ENCODE assay signal across 12 cellular contexts in the genomic region with DNA sequence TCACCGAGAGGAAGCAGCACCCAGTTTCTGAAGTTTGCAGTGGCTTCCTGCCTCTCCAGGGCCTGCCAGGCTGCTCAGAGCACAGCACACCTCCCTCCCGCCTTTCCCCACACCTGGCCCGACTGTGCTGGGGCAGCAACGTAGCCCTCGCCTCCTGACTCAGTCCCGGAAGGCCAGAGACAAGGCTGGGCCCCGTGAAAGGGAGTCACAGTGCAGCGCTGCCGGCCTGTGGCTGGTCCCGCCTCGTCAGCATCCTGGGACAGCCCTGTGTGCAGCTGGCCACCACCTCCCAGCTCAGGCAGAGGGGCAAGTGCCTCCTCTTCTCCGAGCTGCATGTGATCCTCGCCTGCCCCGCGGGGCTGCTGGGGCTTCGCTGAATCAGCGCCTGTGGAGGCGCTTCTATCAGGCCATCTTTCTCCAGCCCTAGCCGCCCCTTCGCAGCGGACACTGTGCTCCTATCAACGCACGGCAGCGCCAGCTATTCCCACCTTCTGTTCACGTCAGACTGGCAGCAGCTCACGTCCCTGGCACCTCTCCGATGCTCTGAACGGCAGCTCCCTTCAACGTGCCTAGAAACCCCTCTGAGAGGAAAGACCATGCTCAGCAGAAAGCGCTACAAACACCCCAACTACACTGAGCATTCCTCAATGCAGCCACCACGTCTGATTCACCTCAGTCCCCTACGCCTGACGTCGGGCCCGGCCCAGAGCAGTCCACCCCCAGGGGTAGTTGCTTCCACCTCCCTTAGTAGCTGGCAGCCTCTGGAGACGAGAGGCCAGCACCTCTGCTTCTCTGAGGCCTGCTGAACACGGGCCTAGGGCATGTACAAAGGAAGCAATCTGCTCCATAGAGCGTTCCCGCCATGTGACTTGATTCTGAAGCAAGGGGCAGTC.
DNase-seq lines count a peak whose midpoint lies in the region; ATAC-seq and TF ChIP-seq lines count a peak whose summit lies in the region.
"Had no signal": no experiment of that assay in that cellular context is flagged by ENCODE, and none has a peak within 500 bp of the region (broad histone marks: within the 10 kb centered on the region; RNA-seq: fewer than 3 reads in every experiment).

No MANE protein-coding gene starts in this region.

- H3K36me3 ChIP-seq in body of pancreas (replicated peaks in 1 of 2; ENCODE audit: insufficient read depth in 1 of 2, low read depth in 2 of 2), result no peaks in the 10 kb centered on the region

- no peak for TF ChIP-seq POLR2A in body of pancreas (IDR thresholded peaks at IDR 0.05)

- H3K27ac ChIP-seq in body of pancreas, result peak overlapping the region in 1 of 4 donors; percentile 3
- H3K27ac ChIP-seq: thoracic aorta had no signal

- H3K4me1 ChIP-seq in body of pancreas, result peaks cover 10% of the 10 kb centered on the region

- H3K27me3 ChIP-seq in body of pancreas, result no peaks in the 10 kb centered on the region

- H3K4me1 Mint-ChIP-seq in stimulated activated naive CD8-positive, alpha-beta T cell treated with anti-CD3 and anti-CD28 coated beads, Interleukin-15, Interleukin-2, amounts not matched to agents 100 ng/mL and 50 ng/mL, for 24 hours (ENCODE audit: low read depth), result peaks cover 10% of the 10 kb centered on the region
- H3K4me1 Mint-ChIP-seq: central memory CD8-positive, alpha-beta T cell had no signal

- no peak for TF ChIP-seq CTCF in body of pancreas (IDR thresholded peaks at IDR 0.05)

- intact Hi-C loops in body of pancreas (cut with DNase I) (no loop called here), left colon (cut with DNase I, micrococcal nuclease) (no loop called here)

- H3K9me3 ChIP-seq in body of pancreas, result no peaks in the 10 kb centered on the region
- H3K9me3 ChIP-seq: thoracic aorta had no signal

- peak overlapping the region; percentile 45 for H3K27ac Mint-ChIP-seq in stimulated activated naive CD8-positive, alpha-beta T cell treated with anti-CD3 and anti-CD28 coated beads, Interleukin-15, Interleukin-2, amounts not matched to agents 100 ng/mL and 50 ng/mL, for 24 hours

- H3K27me3 Mint-ChIP-seq in stimulated activated naive CD8-positive, alpha-beta T cell treated with anti-CD3 and anti-CD28 coated beads, Interleukin-15, Interleukin-2, amounts not matched to agents 100 ng/mL and 50 ng/mL, for 24 hours, result no peaks in the 10 kb centered on the region
- H3K27me3 Mint-ChIP-seq: central memory CD8-positive, alpha-beta T cell had no signal

- no peak for ATAC-seq in stimulated activated naive CD8-positive, alpha-beta T cell treated with anti-CD3 and anti-CD28 coated beads, Interleukin-15, Interleukin-2, amounts not matched to agents 100 U/mL and 50 U/mL, for 24 hours
- ATAC-seq in body of pancreas, result peak; percentile 22
- ATAC-seq in left colon, result peak; percentile 37
- ATAC-seq in HG03469 (IDR thresholded peaks at IDR 0.05; ENCODE audit: unreplicated experiment), result no peak

- no peak overlapping the region for H3K4me3 Mint-ChIP-seq in stimulated activated naive CD8-positive, alpha-beta T cell treated with anti-CD3 and anti-CD28 coated beads, Interleukin-15, Interleukin-2, amounts not matched to agents 100 ng/mL and 50 ng/mL, for 24 hours
- H3K4me3 Mint-ChIP-seq: central memory CD8-positive, alpha-beta T cell had no signal

- no peak for DNase-seq in stimulated activated naive CD8-positive, alpha-beta T cell treated with anti-CD3 and anti-CD28 coated beads, Interleukin-15, Interleukin-2, amounts not matched to agents 100 U/mL and 50 U/mL, for 24 hours
- DNase-seq in body of pancreas (peak in 2 of 4 donors; percentile 19 to 36), left colon (no peak), NCI-H1436 (lab: John Stamatoyannopoulos, UW) (no peak), middle frontal gyrus (ENCODE audit: extremely low spot score, low spot score) (no peak), AG08396 (ENCODE audit: low spot score) (no peak)
- DNase-seq: NCI-H1930 had no signal

- H3K36me3 Mint-ChIP-seq in stimulated activated naive CD8-positive, alpha-beta T cell treated with anti-CD3 and anti-CD28 coated beads, Interleukin-15, Interleukin-2, amounts not matched to agents 100 ng/mL and 50 ng/mL, for 24 hours (ENCODE audit: low read depth), result peaks cover 16% of the 10 kb centered on the region

- H3K4me3 ChIP-seq in body of pancreas, result no peak overlapping the region
- H3K4me3 ChIP-seq: thoracic aorta had no signal

- no peaks in the 10 kb centered on the region for H3K9me3 Mint-ChIP-seq in stimulated activated naive CD8-positive, alpha-beta T cell treated with anti-CD3 and anti-CD28 coated beads, Interleukin-15, Interleukin-2, amounts not matched to agents 100 ng/mL and 50 ng/mL, for 24 hours
- H3K9me3 Mint-ChIP-seq: central memory CD8-positive, alpha-beta T cell; immature natural killer cell had no signal

- WGBS in body of pancreas, 2 donors, result 69 to 82% methylated on average over 25 to 39 of the region's 39 CpGs

Comparison
In these comparisons a context has a peak if more than half of its experiments do, and no peak if none do; other contexts are left out.
1. ATAC-seq: peak in body of pancreas (single experiment) and left colon (single experiment); none in stimulated activated naive CD8-positive, alpha-beta T cell treated with anti-CD3 and anti-CD28 coated beads, Interleukin-15, Interleukin-2, amounts not matched to agents 100 U/mL and 50 U/mL, for 24 hours (single experiment) and HG03469 (single experiment).